ENCODE assay signal across 1 cellular context in the genomic region with DNA sequence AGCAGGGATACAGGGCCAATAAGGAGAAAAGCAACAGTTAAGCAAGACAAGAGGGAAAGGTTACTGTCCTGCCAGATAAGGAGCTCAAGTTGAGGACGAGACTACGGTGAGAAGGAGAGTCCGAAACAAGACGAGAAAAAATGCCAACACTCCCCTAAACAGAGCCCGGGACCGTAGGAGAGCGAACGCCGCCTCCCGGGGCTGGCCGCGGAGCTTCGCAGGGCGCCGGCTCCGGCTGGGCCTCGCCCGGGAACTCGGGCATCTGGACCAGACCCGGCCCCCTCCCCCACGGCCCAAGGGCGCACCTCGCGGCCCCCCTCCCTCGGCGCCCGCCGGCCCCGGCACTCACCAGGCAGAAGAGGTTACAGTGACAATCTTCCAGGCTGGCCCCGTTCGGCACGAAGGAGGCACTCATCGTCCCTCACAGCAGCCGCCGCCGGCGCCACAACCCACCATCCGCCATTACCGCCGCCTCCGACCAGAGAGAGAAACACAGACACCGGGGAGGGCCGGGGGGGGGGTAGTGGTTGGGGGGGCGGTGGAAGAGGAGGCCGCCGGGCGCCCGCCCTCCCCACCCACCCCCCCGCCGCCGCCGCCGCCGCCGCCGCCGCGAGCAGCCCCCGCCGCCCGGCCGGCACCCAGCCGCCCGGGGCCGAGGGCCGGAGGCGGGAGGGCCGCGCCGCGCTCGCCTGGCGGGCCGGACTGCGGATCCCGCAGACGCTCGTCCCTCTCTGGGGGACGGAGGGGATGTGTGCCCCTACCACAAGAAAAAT.
TF ChIP-seq lines count a peak whose summit lies in the region.

Gene MED13, minus strand, starts transcription at position 488 of the 773 bp plus-strand sequence. Its CDS starts 73 bp downstream, at position 415.

TF ChIP-seq in HepG2, 621 proteins besides CTCF, POLR2A, EP300 and RAD21 (continued from another document and continues in another):
- TF ChIP-seq, protein P1, sequence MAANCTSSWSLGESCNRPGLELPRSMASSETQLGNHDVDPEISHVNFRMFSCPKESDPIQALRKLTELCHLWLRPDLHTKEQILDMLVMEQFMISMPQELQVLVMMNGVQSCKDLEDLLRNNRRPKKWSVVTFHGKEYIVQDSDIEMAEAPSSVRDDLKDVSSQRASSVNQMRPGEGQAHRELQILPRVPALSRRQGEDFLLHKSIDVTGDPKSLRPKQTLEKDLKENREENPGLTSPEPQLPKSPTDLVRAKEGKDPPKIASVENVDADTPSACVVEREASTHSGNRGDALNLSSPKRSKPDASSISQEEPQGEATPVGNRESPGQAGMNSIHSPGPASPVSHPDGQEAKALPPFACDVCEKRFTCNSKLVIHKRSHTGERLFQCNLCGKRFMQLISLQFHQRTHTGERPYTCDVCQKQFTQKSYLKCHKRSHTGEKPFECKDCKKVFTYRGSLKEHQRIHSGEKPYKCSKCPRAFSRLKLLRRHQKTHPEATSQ (CRISPR knock-in tag; IDR thresholded peaks at IDR 0.05; ENCODE audit: borderline replicate concordance) = no peak
- TF ChIP-seq ZFP1 (CRISPR knock-in tag; IDR thresholded peaks at IDR 0.05) (no peak), ATRX (CRISPR knock-in tag; IDR thresholded peaks at IDR 0.05; ENCODE audit: borderline replicate concordance) (no peak), THAP9 (CRISPR knock-in tag; IDR thresholded peaks at IDR 0.05; ENCODE audit: borderline replicate concordance) (no peak), GATAD1 (CRISPR knock-in tag; IDR thresholded peaks at IDR 0.05) (peak; percentile 44; the same call in 1 of the 2 replicates), KLF16 (CRISPR knock-in tag; IDR thresholded peaks at IDR 0.05) (no peak), ZNF562 (CRISPR knock-in tag; IDR thresholded peaks at IDR 0.05; ENCODE audit: borderline replicate concordance) (no peak), ZNF850 (CRISPR knock-in tag; conservative IDR thresholded peaks at IDR 0.05) (no peak), ZNF501 (CRISPR knock-in tag; IDR thresholded peaks at IDR 0.05) (no peak), HCFC1 (IDR thresholded peaks at IDR 0.05; ENCODE audit: low read depth, low read length) (no peak), ZNF256 (CRISPR knock-in tag; conservative IDR thresholded peaks at IDR 0.05) (no peak), ZNF772 (CRISPR knock-in tag; IDR thresholded peaks at IDR 0.05) (no peak), ZBTB3 (CRISPR knock-in tag; IDR thresholded peaks at IDR 0.05; ENCODE audit: borderline replicate concordance, low read depth) (no peak), ZNF589 (CRISPR knock-in tag; conservative IDR thresholded peaks at IDR 0.05) (no peak), KDM3A (CRISPR knock-in tag; IDR thresholded peaks at IDR 0.05; ENCODE audit: low read depth) (no peak), ZNF124 (CRISPR knock-in tag; IDR thresholded peaks at IDR 0.05) (no peak), ZNF781 (CRISPR knock-in tag; IDR thresholded peaks at IDR 0.05; ENCODE audit: borderline replicate concordance, not compliant biosample characterization) (no peak), ZFP36L2 (CRISPR knock-in tag; IDR thresholded peaks at IDR 0.05) (no peak), ZNF264 (CRISPR knock-in tag; IDR thresholded peaks at IDR 0.05) (no peak), TCF12 (IDR thresholded peaks at IDR 0.05) (no peak), TCF12 (CRISPR knock-in tag; IDR thresholded peaks at IDR 0.05) (no peak), RBFOX2 (IDR thresholded peaks at IDR 0.05; ENCODE audit: low read depth, low read length) (peak; percentile 58; the same call in 1 of the 2 replicates), ZNF331 (CRISPR knock-in tag; IDR thresholded peaks at IDR 0.05) (no peak), YEATS4 (CRISPR knock-in tag; IDR thresholded peaks at IDR 0.05; ENCODE audit: borderline replicate concordance) (no peak), KIAA2018 (CRISPR knock-in tag; IDR thresholded peaks at IDR 0.05; ENCODE audit: borderline replicate concordance) (no peak), LRRFIP1 (CRISPR knock-in tag; conservative IDR thresholded peaks at IDR 0.05) (no peak), MXI1 (IDR thresholded peaks at IDR 0.05; ENCODE audit: borderline replicate concordance, low read depth, low read length) (no peak), GABPB1 (CRISPR knock-in tag; IDR thresholded peaks at IDR 0.05) (no peak), SIN3B (IDR thresholded peaks at IDR 0.05; ENCODE audit: low read length) (no peak)
- TF ChIP-seq, protein P2, sequence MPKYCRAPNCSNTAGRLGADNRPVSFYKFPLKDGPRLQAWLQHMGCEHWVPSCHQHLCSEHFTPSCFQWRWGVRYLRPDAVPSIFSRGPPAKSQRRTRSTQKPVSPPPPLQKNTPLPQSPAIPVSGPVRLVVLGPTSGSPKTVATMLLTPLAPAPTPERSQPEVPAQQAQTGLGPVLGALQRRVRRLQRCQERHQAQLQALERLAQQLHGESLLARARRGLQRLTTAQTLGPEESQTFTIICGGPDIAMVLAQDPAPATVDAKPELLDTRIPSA (CRISPR knock-in tag; IDR thresholded peaks at IDR 0.05; ENCODE audit: borderline replicate concordance) = 0 out of 2 replicates have a peak, but pooled peaks have one; percentile 28
- TF ChIP-seq, protein P3, sequence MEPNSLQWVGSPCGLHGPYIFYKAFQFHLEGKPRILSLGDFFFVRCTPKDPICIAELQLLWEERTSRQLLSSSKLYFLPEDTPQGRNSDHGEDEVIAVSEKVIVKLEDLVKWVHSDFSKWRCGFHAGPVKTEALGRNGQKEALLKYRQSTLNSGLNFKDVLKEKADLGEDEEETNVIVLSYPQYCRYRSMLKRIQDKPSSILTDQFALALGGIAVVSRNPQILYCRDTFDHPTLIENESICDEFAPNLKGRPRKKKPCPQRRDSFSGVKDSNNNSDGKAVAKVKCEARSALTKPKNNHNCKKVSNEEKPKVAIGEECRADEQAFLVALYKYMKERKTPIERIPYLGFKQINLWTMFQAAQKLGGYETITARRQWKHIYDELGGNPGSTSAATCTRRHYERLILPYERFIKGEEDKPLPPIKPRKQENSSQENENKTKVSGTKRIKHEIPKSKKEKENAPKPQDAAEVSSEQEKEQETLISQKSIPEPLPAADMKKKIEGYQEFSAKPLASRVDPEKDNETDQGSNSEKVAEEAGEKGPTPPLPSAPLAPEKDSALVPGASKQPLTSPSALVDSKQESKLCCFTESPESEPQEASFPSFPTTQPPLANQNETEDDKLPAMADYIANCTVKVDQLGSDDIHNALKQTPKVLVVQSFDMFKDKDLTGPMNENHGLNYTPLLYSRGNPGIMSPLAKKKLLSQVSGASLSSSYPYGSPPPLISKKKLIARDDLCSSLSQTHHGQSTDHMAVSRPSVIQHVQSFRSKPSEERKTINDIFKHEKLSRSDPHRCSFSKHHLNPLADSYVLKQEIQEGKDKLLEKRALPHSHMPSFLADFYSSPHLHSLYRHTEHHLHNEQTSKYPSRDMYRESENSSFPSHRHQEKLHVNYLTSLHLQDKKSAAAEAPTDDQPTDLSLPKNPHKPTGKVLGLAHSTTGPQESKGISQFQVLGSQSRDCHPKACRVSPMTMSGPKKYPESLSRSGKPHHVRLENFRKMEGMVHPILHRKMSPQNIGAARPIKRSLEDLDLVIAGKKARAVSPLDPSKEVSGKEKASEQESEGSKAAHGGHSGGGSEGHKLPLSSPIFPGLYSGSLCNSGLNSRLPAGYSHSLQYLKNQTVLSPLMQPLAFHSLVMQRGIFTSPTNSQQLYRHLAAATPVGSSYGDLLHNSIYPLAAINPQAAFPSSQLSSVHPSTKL (CRISPR knock-in tag; IDR thresholded peaks at IDR 0.05) = no peak; the same call in 1 of the 2 replicates
- TF ChIP-seq, protein P4, sequence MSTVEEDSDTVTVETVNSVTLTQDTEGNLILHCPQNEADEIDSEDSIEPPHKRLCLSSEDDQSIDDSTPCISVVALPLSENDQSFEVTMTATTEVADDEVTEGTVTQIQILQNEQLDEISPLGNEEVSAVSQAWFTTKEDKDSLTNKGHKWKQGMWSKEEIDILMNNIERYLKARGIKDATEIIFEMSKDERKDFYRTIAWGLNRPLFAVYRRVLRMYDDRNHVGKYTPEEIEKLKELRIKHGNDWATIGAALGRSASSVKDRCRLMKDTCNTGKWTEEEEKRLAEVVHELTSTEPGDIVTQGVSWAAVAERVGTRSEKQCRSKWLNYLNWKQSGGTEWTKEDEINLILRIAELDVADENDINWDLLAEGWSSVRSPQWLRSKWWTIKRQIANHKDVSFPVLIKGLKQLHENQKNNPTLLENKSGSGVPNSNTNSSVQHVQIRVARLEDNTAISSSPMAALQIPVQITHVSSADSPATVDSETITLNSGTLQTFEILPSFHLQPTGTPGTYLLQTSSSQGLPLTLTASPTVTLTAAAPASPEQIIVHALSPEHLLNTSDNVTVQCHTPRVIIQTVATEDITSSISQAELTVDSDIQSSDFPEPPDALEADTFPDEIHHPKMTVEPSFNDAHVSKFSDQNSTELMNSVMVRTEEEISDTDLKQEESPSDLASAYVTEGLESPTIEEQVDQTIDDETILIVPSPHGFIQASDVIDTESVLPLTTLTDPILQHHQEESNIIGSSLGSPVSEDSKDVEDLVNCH (CRISPR knock-in tag; IDR thresholded peaks at IDR 0.05) = no peak
